29 cellular contexts compared by ENCODE assay signal in genomic region chr11:86117706-86118050, GRCh38. TPM values are rescaled to one million over a fixed set of nuclear protein-coding genes. Genes with fewer than 3 reads are reported as not detected.
DNase-seq lines count a peak whose midpoint lies in the region; ATAC-seq, FAIRE-seq and TF ChIP-seq lines count a peak whose summit lies in the region.
"Had no signal": no experiment of that assay in that cellular context is flagged by ENCODE, and none has a peak within 500 bp of the region (broad histone marks: within the 10 kb centered on the region; RNA-seq: fewer than 3 reads in every experiment).

No MANE protein-coding gene starts in this region.

- H3K79me2 ChIP-seq in Loucy (ENCODE audit: insufficient read depth, low read length), result no peaks in the 10 kb centered on the region

- H3K4me3 ChIP-seq in Loucy (ENCODE audit: low read length, poor library complexity, severe bottlenecking) (no peak overlapping the region), epithelial cell of esophagus (ENCODE audit: low read length) (no peak overlapping the region), small intestine (ENCODE audit: low read depth in 1 of 2, low read length in 2 of 2) (no peak overlapping the region)
- H3K4me3 ChIP-seq: BLaER1, breast epithelium, GM12878, MG63, skin epidermis, upper lobe of right lung had no signal

- H3K9me3 ChIP-seq in Loucy (ENCODE audit: insufficient read depth, low read depth, low read length) (no peaks in the 10 kb centered on the region), small intestine (ENCODE audit: control insufficient read depth, low read depth) (no peaks in the 10 kb centered on the region)
- H3K9me3 ChIP-seq: BLaER1, breast epithelium, Caco-2, MG63, upper lobe of right lung had no signal

- POLR2A ChIA-PET in activated CD4-positive, alpha-beta T cell treated with anti-CD3 and anti-CD28 coated beads, Interleukin-2, amount 10 ng/mL, durations not matched to agents 7 days and 5 days (lab: Charles Lee), result no interaction called here

- no peak overlapping the region for H3K9ac ChIP-seq in Loucy (ENCODE audit: low read depth, low read length, poor library complexity, severe bottlenecking)
- H3K9ac ChIP-seq: BLaER1 had no signal

- H3K36me3 ChIP-seq in Loucy (ENCODE audit: insufficient read depth, low read length) (no peaks in the 10 kb centered on the region), small intestine (ENCODE audit: control insufficient read depth in 2 of 2, insufficient read depth in 2 of 2, low read length in 2 of 2) (no peaks in the 10 kb centered on the region)
- H3K36me3 ChIP-seq: BLaER1, breast epithelium, MG63, upper lobe of right lung had no signal

- H3K9me3 Mint-ChIP-seq in activated T-cell treated with anti-CD3 and anti-CD28 coated beads, Interleukin-2, amount 50 U/mL, for 24 hours, result no peaks in the 10 kb centered on the region
- H3K9me3 Mint-ChIP-seq in activated T-cell treated with anti-CD3 and anti-CD28 coated beads, Interleukin-2, amount 50 U/mL, for 4 hours, result no peaks in the 10 kb centered on the region
- H3K9me3 Mint-ChIP-seq in activated CD4-positive, alpha-beta T cell treated with anti-CD3 and anti-CD28 coated beads, Interleukin-2, amount 10 ng/mL, durations not matched to agents 7 days and 5 days, result peaks cover 2% of the 10 kb centered on the region
- H3K9me3 Mint-ChIP-seq: activated CD8-positive, alpha-beta T cell treated with anti-CD3 and anti-CD28 coated beads for 36 hours; endodermal cell; IgD-negative memory B cell had no signal

- no peak overlapping the region for H2AFZ ChIP-seq in Loucy (ENCODE audit: low read length)

- TF ChIP-seq CTCF in Loucy (conservative IDR thresholded peaks at IDR 0.05; ENCODE audit: low read length) (no peak), epithelial cell of esophagus (IDR thresholded peaks at IDR 0.05; ENCODE audit: insufficient read depth, low read depth, low read length, missing control alignments) (no peak)

- no peak for DNase-seq in activated T-cell treated with anti-CD3 and anti-CD28 coated beads, Interleukin-2, amount 50 U/mL, for 24 hours
- no peak for DNase-seq in activated T-cell treated with anti-CD3 and anti-CD28 coated beads, Interleukin-2, amount 50 U/mL, for 4 hours
- DNase-seq in epithelial cell of esophagus (ENCODE audit: low read depth), result peak; percentile 15
- peak; percentile 38 for DNase-seq in small intestine
- no peak for DNase-seq in SW 1271 (lab: John Stamatoyannopoulos, UW)
- DNase-seq in HPDE6-E6E7 (ENCODE audit: extremely low spot score), result no peak
- DNase-seq in activated CD4-positive, alpha-beta T cell treated with anti-CD3 and anti-CD28 coated beads, Interleukin-2, amount 10 ng/mL, durations not matched to agents 7 days and 5 days, result no peak
- DNase-seq: activated CD8-positive, alpha-beta T cell treated with anti-CD3 and anti-CD28 coated beads for 36 hours; activated naive CD4-positive, alpha-beta T cell; activated T-cell treated with anti-CD3 and anti-CD28 coated beads for 4 hours; Caco-2; cortex of kidney; DND-41; endodermal cell; left cardiac atrium; mesendoderm; NCI-H2029 treated with DMSO at 0.1 percent for 48 hours; NCI-H2227 treated with DMSO at 0.1 percent for 48 hours; occipital lobe; upper lobe of right lung had no signal

- H3K4me2 ChIP-seq in Loucy (ENCODE audit: low read depth, low read length, poor library complexity, severe bottlenecking), result peak overlapping the region; percentile 9
- H3K4me2 ChIP-seq: BLaER1 had no signal

- H3K4me3 Mint-ChIP-seq in activated T-cell treated with anti-CD3 and anti-CD28 coated beads, Interleukin-2, amount 50 U/mL, for 24 hours, result no peak overlapping the region
- H3K4me3 Mint-ChIP-seq in activated T-cell treated with anti-CD3 and anti-CD28 coated beads, Interleukin-2, amount 50 U/mL, for 4 hours, result no peak overlapping the region
- no peak overlapping the region for H3K4me3 Mint-ChIP-seq in activated CD4-positive, alpha-beta T cell treated with anti-CD3 and anti-CD28 coated beads, Interleukin-2, amount 10 ng/mL, durations not matched to agents 7 days and 5 days
- H3K4me3 Mint-ChIP-seq: activated CD8-positive, alpha-beta T cell treated with anti-CD3 and anti-CD28 coated beads for 36 hours; endodermal cell; IgD-negative memory B cell had no signal

- peaks cover 3% of the 10 kb centered on the region for H3K27me3 Mint-ChIP-seq in activated T-cell treated with anti-CD3 and anti-CD28 coated beads, Interleukin-2, amount 50 U/mL, for 24 hours
- H3K27me3 Mint-ChIP-seq in activated T-cell treated with anti-CD3 and anti-CD28 coated beads, Interleukin-2, amount 50 U/mL, for 4 hours (ENCODE audit: low read depth), result no peaks in the 10 kb centered on the region
- H3K27me3 Mint-ChIP-seq in activated CD4-positive, alpha-beta T cell treated with anti-CD3 and anti-CD28 coated beads, Interleukin-2, amount 10 ng/mL, durations not matched to agents 7 days and 5 days, result peaks cover 4% of the 10 kb centered on the region
- H3K27me3 Mint-ChIP-seq: IgD-negative memory B cell had no signal

- peaks cover 19% of the 10 kb centered on the region for H3K4me1 ChIP-seq in Loucy (ENCODE audit: insufficient read depth, low read length, poor library complexity, severe bottlenecking)
- peaks cover 3 to 5% of the 10 kb centered on the region in 2 donors for H3K4me1 ChIP-seq in small intestine (ENCODE audit: control insufficient read depth in 2 of 2, insufficient read depth in 1 of 2, low read depth in 1 of 2, low read length in 1 of 2)
- H3K4me1 ChIP-seq: BLaER1, breast epithelium, upper lobe of right lung had no signal

- ATAC-seq in activated T-cell treated with anti-CD3 and anti-CD28 coated beads, Interleukin-2, amount 50 U/mL, for 4 hours, result no peak
- ATAC-seq: activated CD8-positive, alpha-beta T cell treated with anti-CD3 and anti-CD28 coated beads for 36 hours; Right ventricle myocardium inferior had no signal

- 24 to 69% (median 57%) methylated on average over 1 of the region's 1 CpG for WGBS in small intestine, 3 donors

- H3K4me1 Mint-ChIP-seq in activated T-cell treated with anti-CD3 and anti-CD28 coated beads, Interleukin-2, amount 50 U/mL, for 24 hours (ENCODE audit: low read depth), result peaks cover 35% of the 10 kb centered on the region
- H3K4me1 Mint-ChIP-seq in activated T-cell treated with anti-CD3 and anti-CD28 coated beads, Interleukin-2, amount 50 U/mL, for 4 hours (ENCODE audit: low read depth), result peaks cover 29% of the 10 kb centered on the region
- H3K4me1 Mint-ChIP-seq in activated CD4-positive, alpha-beta T cell treated with anti-CD3 and anti-CD28 coated beads, Interleukin-2, amount 10 ng/mL, durations not matched to agents 7 days and 5 days, result peaks cover 23% of the 10 kb centered on the region

- no peak for FAIRE-seq in small intestine (lab: Jason Lieb, UNC)
- FAIRE-seq: A204.1, GM12878 had no signal

- CTCF ChIA-PET in activated CD4-positive, alpha-beta T cell treated with anti-CD3 and anti-CD28 coated beads, Interleukin-2, amount 10 ng/mL, durations not matched to agents 7 days and 5 days (lab: Charles Lee), result interaction anchor here (0.8 to 2.0 kb wide), 2 partner anchors 21 to 27 kb away, joined by 3 to 5 read pairs; no protein-coding TSS in a partner anchor

- H3K27ac ChIP-seq in small intestine (ENCODE audit: low read depth in 1 of 2, low read length in 1 of 2), result no peak overlapping the region
- H3K27ac ChIP-seq: BLaER1, breast epithelium, upper lobe of right lung had no signal

- no peaks in the 10 kb centered on the region for H4K20me1 ChIP-seq in Loucy (ENCODE audit: insufficient read depth, low read length, poor library complexity, severe bottlenecking)
- H4K20me1 ChIP-seq: BLaER1 had no signal

- no peaks in the 10 kb centered on the region for H3K9me2 ChIP-seq in Loucy (replicated peaks; ENCODE audit: low read depth, low read length)

- no peaks in the 10 kb centered on the region for H3F3A ChIP-seq in Loucy (ENCODE audit: low read depth)

- H3K36me3 Mint-ChIP-seq in activated T-cell treated with anti-CD3 and anti-CD28 coated beads, Interleukin-2, amount 50 U/mL, for 24 hours (ENCODE audit: low read depth), result no peaks in the 10 kb centered on the region
- no peaks in the 10 kb centered on the region for H3K36me3 Mint-ChIP-seq in activated T-cell treated with anti-CD3 and anti-CD28 coated beads, Interleukin-2, amount 50 U/mL, for 4 hours (ENCODE audit: insufficient read depth)
- H3K36me3 Mint-ChIP-seq in activated CD4-positive, alpha-beta T cell treated with anti-CD3 and anti-CD28 coated beads, Interleukin-2, amount 10 ng/mL, durations not matched to agents 7 days and 5 days (ENCODE audit: low read depth), result no peaks in the 10 kb centered on the region
- H3K36me3 Mint-ChIP-seq: IgD-negative memory B cell had no signal

- peak overlapping the region; percentile 83 for H3K27ac Mint-ChIP-seq in activated T-cell treated with anti-CD3 and anti-CD28 coated beads, Interleukin-2, amount 50 U/mL, for 24 hours
- no peak overlapping the region for H3K27ac Mint-ChIP-seq in activated CD4-positive, alpha-beta T cell treated with anti-CD3 and anti-CD28 coated beads, Interleukin-2, amount 10 ng/mL, durations not matched to agents 7 days and 5 days
- H3K27ac Mint-ChIP-seq: endodermal cell, IgD-negative memory B cell had no signal

- H3K27me3 ChIP-seq in Loucy (ENCODE audit: insufficient read depth, low read length, poor library complexity, severe bottlenecking) (no peaks in the 10 kb centered on the region), small intestine (ENCODE audit: control insufficient read depth in 2 of 2, insufficient read depth in 2 of 2, low read length in 2 of 2) (no peaks in the 10 kb centered on the region)
- H3K27me3 ChIP-seq: BLaER1, breast epithelium, MG63, upper lobe of right lung had no signal

RNA-seq across cellular contexts. Expression of gene PICALM, which starts 48.8 kb away (rescaled TPM):
- 100 to 1,000 TPM in 1 of 3 donors, 10 to 100 TPM in 2; 96.2 to 105 (median 97.6) TPM for total RNA-seq in activated T-cell treated with anti-CD3 and anti-CD28 coated beads, Interleukin-2, amount 50 U/mL, for 4 hours
- polyA plus RNA-seq in small intestine, result 100 to 1,000 TPM in 2 of 3 donors, 10 to 100 TPM in 1; 88.8 to 127 (median 106) TPM
- total RNA-seq in activated CD4-positive, alpha-beta T cell treated with anti-CD3 and anti-CD28 coated beads, Interleukin-2, amount 10 ng/mL, durations not matched to agents 7 days and 5 days, result 100 to 1,000 TPM in 1 of 2 experiments, 10 to 100 TPM in 1; 89.4 to 140 TPM

Comparison
In these comparisons a context has a peak if more than half of its experiments do, and no peak if none do; other contexts are left out.
1. DNase-seq: peak in epithelial cell of esophagus (single experiment) and small intestine (single experiment); none in activated T-cell treated with anti-CD3 and anti-CD28 coated beads, Interleukin-2, amount 50 U/mL, for 24 hours (single experiment), activated T-cell treated with anti-CD3 and anti-CD28 coated beads, Interleukin-2, amount 50 U/mL, for 4 hours (single experiment), SW 1271 (0 of 2), HPDE6-E6E7 (single experiment) and activated CD4-positive, alpha-beta T cell treated with anti-CD3 and anti-CD28 coated beads, Interleukin-2, amount 10 ng/mL, durations not matched to agents 7 days and 5 days (single experiment).